15 cellular contexts compared by ENCODE assay signal in the genomic region with DNA sequence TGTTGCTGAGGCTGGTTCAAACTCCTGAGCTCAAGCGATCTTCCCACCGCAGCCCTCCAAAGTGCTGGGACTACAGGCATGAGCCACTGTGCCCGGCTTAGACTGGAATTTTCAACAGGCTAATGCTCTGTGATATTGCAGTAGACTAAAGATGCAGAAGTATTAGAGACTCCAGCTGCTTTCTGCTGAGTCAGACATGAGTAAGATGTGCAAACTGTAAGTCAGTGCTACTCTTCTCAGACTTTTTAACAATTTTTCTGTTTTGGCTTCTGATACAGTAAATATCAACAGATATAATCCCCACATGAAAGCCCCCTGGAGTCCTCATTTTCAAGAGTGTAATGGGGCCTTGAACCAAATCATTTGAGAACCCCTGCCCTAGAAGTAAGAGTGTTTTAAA. TPM values are rescaled to one million over a fixed set of nuclear protein-coding genes. Genes with fewer than 3 reads are reported as not detected.
DNase-seq lines count a peak whose midpoint lies in the region; TF ChIP-seq lines count a peak whose summit lies in the region.
"Had no signal": no experiment of that assay in that cellular context is flagged by ENCODE, and none has a peak within 500 bp of the region (broad histone marks: within the 10 kb centered on the region; RNA-seq: fewer than 3 reads in every experiment).

No MANE protein-coding gene starts in this region.

- H3K4me3 ChIP-seq in OCI-LY3 (ENCODE audit: low read length), result peak overlapping the region; percentile 58
- H3K4me3 ChIP-seq in choroid plexus epithelial cell (ENCODE audit: low read depth, low read length), result no peak overlapping the region
- no peak overlapping the region for H3K4me3 ChIP-seq in CD8-positive, alpha-beta memory T cell (ENCODE audit: low read length)

- CTCF ChIA-PET in CD8-positive, alpha-beta memory T cell (lab: Charles Lee), result interaction anchor here (5.4 to 5.6 kb wide), 2 partner anchors 13 to 100 kb away, joined by 60 to 154 read pairs; no protein-coding TSS in a partner anchor

- H3K4me2 ChIP-seq in OCI-LY3 (ENCODE audit: low read length), result peak overlapping the region; percentile 78

- peak; percentile 25 for DNase-seq in Daoy (ENCODE audit: low read depth)
- peak; percentile 58 for DNase-seq in choroid plexus epithelial cell (ENCODE audit: low read depth)
- DNase-seq in myocyte (ENCODE audit: low read depth), result peak; percentile 54
- no peak for DNase-seq in NCI-H774 (lab: John Stamatoyannopoulos, UW)
- DNase-seq in CD8-positive, alpha-beta memory T cell, result no peak
- DNase-seq in DMS 273 treated with DMSO at 0.1 percent for 48 hours (lab: John Stamatoyannopoulos, UW), result no peak
- DNase-seq in amniotic stem cell (lab: John Stamatoyannopoulos, UW), result no peak
- DNase-seq: activated naive CD4-positive, alpha-beta T cell treated with anti-CD3 and anti-CD28 coated beads, Interleukin-2, amount 10 ng/mL, durations not matched to agents 7 days and 5 days; GOT3; mesendoderm; NCI-H1436 treated with DMSO at 0.1 percent for 48 hours; NCI-H748 treated with DMSO at 0.1 percent for 48 hours; SW 1271 had no signal

- H3K27ac ChIP-seq in OCI-LY3 (ENCODE audit: low read length), result peak overlapping the region; percentile 85
- no peak overlapping the region for H3K27ac ChIP-seq in CD8-positive, alpha-beta memory T cell (ENCODE audit: low read depth, low read length)

- H3K9ac ChIP-seq in OCI-LY3 (ENCODE audit: low read length), result peak overlapping the region; percentile 48

- H3K36me3 Mint-ChIP-seq in CD8-positive, alpha-beta memory T cell, result no peaks in the 10 kb centered on the region
- H3K36me3 Mint-ChIP-seq: activated naive CD4-positive, alpha-beta T cell treated with anti-CD3 and anti-CD28 coated beads, Interleukin-2, amount 10 ng/mL, durations not matched to agents 7 days and 5 days had no signal

- H3K79me2 ChIP-seq in OCI-LY3 (ENCODE audit: low read length), result no peaks in the 10 kb centered on the region

- H3K4me1 ChIP-seq in OCI-LY3 (ENCODE audit: low read length), result peaks cover 81% of the 10 kb centered on the region
- peaks cover 10% of the 10 kb centered on the region for H3K4me1 ChIP-seq in CD8-positive, alpha-beta memory T cell (ENCODE audit: insufficient read depth, low read length)

- no peaks in the 10 kb centered on the region for H3K36me3 ChIP-seq in OCI-LY3 (replicated peaks; ENCODE audit: low read depth, low read length)
- no peaks in the 10 kb centered on the region for H3K36me3 ChIP-seq in CD8-positive, alpha-beta memory T cell (ENCODE audit: insufficient read depth, low read length)

- peaks cover 0 to 5% of the 10 kb centered on the region in 2 donors for H3K27me3 Mint-ChIP-seq in CD8-positive, alpha-beta memory T cell

- no peak overlapping the region for H2AFZ ChIP-seq in OCI-LY3 (ENCODE audit: low read depth, low read length)

- no peaks in the 10 kb centered on the region for H3K9me3 Mint-ChIP-seq in CD8-positive, alpha-beta memory T cell

- H3K27ac Mint-ChIP-seq in CD8-positive, alpha-beta memory T cell, result peak overlapping the region in 1 of 8 donors; percentile 56
- H3K27ac Mint-ChIP-seq: activated naive CD4-positive, alpha-beta T cell treated with anti-CD3 and anti-CD28 coated beads, Interleukin-2, amount 10 ng/mL, durations not matched to agents 7 days and 5 days; progenitor cell of endocrine pancreas had no signal

- peaks cover 6 to 14% (median 13%) of the 10 kb centered on the region in 3 donors for H3K4me1 Mint-ChIP-seq in CD8-positive, alpha-beta memory T cell

- no peaks in the 10 kb centered on the region for H4K20me1 ChIP-seq in OCI-LY3 (ENCODE audit: insufficient read depth, low read length)

- no peaks in the 10 kb centered on the region for H3K27me3 ChIP-seq in OCI-LY3 (ENCODE audit: low read depth, low read length)
- H3K27me3 ChIP-seq in CD8-positive, alpha-beta memory T cell (ENCODE audit: insufficient read depth, low read length, poor library complexity, severe bottlenecking), result no peaks in the 10 kb centered on the region

- TF ChIP-seq CTCF in OCI-LY3 (IDR thresholded peaks at IDR 0.05; ENCODE audit: low read depth, low read length) (no peak), choroid plexus epithelial cell (conservative IDR thresholded peaks at IDR 0.05; ENCODE audit: low read depth, low read length) (no peak)

- POLR2A ChIA-PET in CD8-positive, alpha-beta memory T cell (lab: Charles Lee), result no interaction called here

- H3K4me3 Mint-ChIP-seq in CD8-positive, alpha-beta memory T cell, result no peak overlapping the region
- H3K4me3 Mint-ChIP-seq: activated naive CD4-positive, alpha-beta T cell treated with anti-CD3 and anti-CD28 coated beads, Interleukin-2, amount 10 ng/mL, durations not matched to agents 7 days and 5 days had no signal

- no peaks in the 10 kb centered on the region for H3K9me3 ChIP-seq in OCI-LY3 (ENCODE audit: insufficient read depth, low read length)
- no peaks in the 10 kb centered on the region for H3K9me3 ChIP-seq in CD8-positive, alpha-beta memory T cell (ENCODE audit: low read length)

RNA-seq across cellular contexts. Expression of a gene that starts 29.3 kb away (rescaled TPM):
- 3.8 and 4.6 TPM in 2 replicates for total RNA-seq in Daoy (2014; rRNA removed; shearing (Covaris generic))
- 0.05 TPM in 1 of 2 replicates, not detected in the other for total RNA-seq in myocyte
- polyA plus RNA-seq in myocyte (2012), result 0.38 TPM
- 1 to 10 TPM; 1.8 to 2.6 TPM for total RNA-seq in CD8-positive, alpha-beta memory T cell
- 3.0 TPM for polyA plus RNA-seq in CD8-positive, alpha-beta memory T cell
- total RNA-seq: progenitor cell of endocrine pancreas had no signal

RNA-seq across cellular contexts. Expression of a gene that starts 55.0 kb away (rescaled TPM):
- total RNA-seq in Daoy (2014; rRNA removed; shearing (Covaris generic)), result 22.1 and 36.4 TPM in 2 replicates
- total RNA-seq in myocyte, result 35.9 and 50.9 TPM in 2 replicates
- 15.1 TPM for polyA plus RNA-seq in myocyte (2012)
- 10 to 100 TPM; 21.4 to 21.7 TPM for total RNA-seq in CD8-positive, alpha-beta memory T cell
- 9.6 TPM for polyA plus RNA-seq in CD8-positive, alpha-beta memory T cell

Comparison
In these comparisons a context has a peak if more than half of its experiments do, and no peak if none do; other contexts are left out.
1. DNase-seq: peak in Daoy (single experiment), choroid plexus epithelial cell (single experiment) and myocyte (single experiment); none in NCI-H774 (single experiment), CD8-positive, alpha-beta memory T cell (0 of 5), DMS 273 treated with DMSO at 0.1 percent for 48 hours (single experiment) and amniotic stem cell (single experiment).